ENCODE assay signal across 25 cellular contexts in genomic region chr2:88885679-88886402, GRCh38.
DNase-seq lines count a peak whose midpoint lies in the region; ATAC-seq, FAIRE-seq and TF ChIP-seq lines count a peak whose summit lies in the region.
"Had no signal": no experiment of that assay in that cellular context is flagged by ENCODE, and none has a peak within 500 bp of the region (broad histone marks: within the 10 kb centered on the region; RNA-seq: fewer than 3 reads in every experiment).

No MANE protein-coding gene starts in this region.

- H4K91ac ChIP-seq in H1 (replicated peaks; ENCODE audit: insufficient read length, low read length) = no peak overlapping the region

- H4K8ac ChIP-seq in H1 (ENCODE audit: extremely low read depth, insufficient read depth, low read length) = no peak overlapping the region

- H3K23me2 ChIP-seq in H1 (ENCODE audit: low read depth, low read length) = no peaks in the 10 kb centered on the region

- peak overlapping the region; percentile 43 for H3K4me3 ChIP-seq in GM12865 (ENCODE audit: low read depth, low read length)
- no peak overlapping the region for H3K4me3 ChIP-seq in H1 (ENCODE audit: extremely low read depth in 1 of 4, insufficient read depth in 2 of 4, low read depth in 3 of 4, low read length in 4 of 4)
- H3K4me3 ChIP-seq: upper lobe of right lung had no signal

- no peaks in the 10 kb centered on the region for H4K20me1 ChIP-seq in H1 (replicated peaks in 1 of 2; ENCODE audit: control insufficient read depth in 1 of 2, insufficient read depth in 2 of 2, low read length in 2 of 2)

- H3K23ac ChIP-seq in H1 (ENCODE audit: insufficient read length) = no peak overlapping the region

- H2BK120ac ChIP-seq in H1 (replicated peaks; ENCODE audit: low read depth, low read length) = no peak overlapping the region

- ATAC-seq in GM19372 (IDR thresholded peaks at IDR 0.05; ENCODE audit: low read depth, unreplicated experiment) (peak; percentile 66), HG03457 (IDR thresholded peaks at IDR 0.05; ENCODE audit: unreplicated experiment) (peak; percentile 54), GM19328 (IDR thresholded peaks at IDR 0.05; ENCODE audit: unreplicated experiment) (no peak), foreskin keratinocyte (no peak)
- ATAC-seq: activated CD8-positive, alpha-beta T cell treated with anti-CD3 and anti-CD28 coated beads for 36 hours; activated T-cell treated with anti-CD3 and anti-CD28 coated beads, Interleukin-2, amount 50 U/mL, for 72 hours; natural killer cell; T-helper 17 cell; upper lobe of right lung had no signal

- H3K27ac ChIP-seq in H1 (ENCODE audit: low read depth, low read length) (no peak overlapping the region), foreskin keratinocyte (no peak overlapping the region)
- H3K27ac ChIP-seq: upper lobe of right lung, WERI-Rb-1 had no signal

- no peaks in the 10 kb centered on the region for H3K79me1 ChIP-seq in H1 (ENCODE audit: low read depth, low read length)

- no peaks in the 10 kb centered on the region for H3K79me2 ChIP-seq in H1 (ENCODE audit: control insufficient read depth in 1 of 2, insufficient read depth in 2 of 2, low read length in 2 of 2)

- no peak overlapping the region for H2AK5ac ChIP-seq in H1 (ENCODE audit: low read depth, low read length)

- peaks cover 0 to 3% (median 0%) of the 10 kb centered on the region in 4 experiments; a peak in 2 of 7 replicates for H3K4me1 ChIP-seq in H1 (replicated peaks in 1 of 4; ENCODE audit: control insufficient read depth in 3 of 4, insufficient read depth in 4 of 4, low read length in 3 of 4)
- H3K4me1 ChIP-seq in foreskin keratinocyte = no peaks in the 10 kb centered on the region
- H3K4me1 ChIP-seq: upper lobe of right lung had no signal

- no peak for TF ChIP-seq EP300 in H1 (IDR thresholded peaks at IDR 0.05; ENCODE audit: borderline replicate concordance in 1 of 2, low read depth in 2 of 2, low read length in 2 of 2)

- no peaks in the 10 kb centered on the region for H3K9me3 ChIP-seq in H1 (ENCODE audit: insufficient read depth in 2 of 2, low read depth in 1 of 2, low read length in 1 of 2)
- H3K9me3 ChIP-seq: upper lobe of right lung had no signal

- H3K9ac ChIP-seq in H1 (replicated peaks in 1 of 4; ENCODE audit: extremely low read depth in 1 of 4, low read depth in 3 of 4, low read length in 3 of 4) = no peak overlapping the region

- no peak overlapping the region for H3K18ac ChIP-seq in H1 (ENCODE audit: extremely low read depth, low read length)

- no peak overlapping the region for H3K56ac ChIP-seq in H1 (replicated peaks; ENCODE audit: insufficient read length, low read depth, low read length)

- H2BK15ac ChIP-seq in H1 (ENCODE audit: low read length) = no peak overlapping the region

- no peak overlapping the region for H3K14ac ChIP-seq in H1 (ENCODE audit: insufficient read length)

- TF ChIP-seq CTCF in GM12865 (IDR thresholded peaks at IDR 0.05; ENCODE audit: insufficient read depth, low read depth, low read length, missing control alignments) = no peak
- TF ChIP-seq CTCF in H1 (IDR thresholded peaks at IDR 0.05; ENCODE audit: control extremely low read depth in 1 of 3, insufficient read depth in 1 of 3, low read depth in 1 of 3, low read length in 3 of 3) = no peak
- no peak for TF ChIP-seq CTCF in foreskin keratinocyte (conservative IDR thresholded peaks at IDR 0.05)

- no peak for TF ChIP-seq RAD21 in H1 (IDR thresholded peaks at IDR 0.05 in 1 of 2, conservative IDR thresholded peaks at IDR 0.05 in 1 of 2; ENCODE audit: low read depth in 2 of 2, low read length in 2 of 2)

- no peak overlapping the region for H2BK12ac ChIP-seq in H1 (ENCODE audit: low read depth, low read length)

- no peaks in the 10 kb centered on the region for H3K36me3 ChIP-seq in H1 (ENCODE audit: control insufficient read depth in 2 of 4, insufficient read depth in 4 of 4, low read length in 3 of 4)
- H3K36me3 ChIP-seq: upper lobe of right lung, WERI-Rb-1 had no signal

- no peak overlapping the region for H4K5ac ChIP-seq in H1 (ENCODE audit: insufficient read length, low read depth, low read length)

- 89% methylated on average over 11 of the region's 11 CpGs; no CpG with 5 or more reads in 1 of the 2 experiments for WGBS in H1 (ENCODE audit: extremely low coverage in 1 of 2, insufficient coverage in 1 of 2, insufficient read length in 1 of 2, insufficient replicate concordance in 2 of 2, low coverage in 1 of 2, low lambda C conversion rate in 2 of 2, missing lambda C conversion rate in 1 of 2), 2 experiments

- no peak for TF ChIP-seq POLR2A in H1 (IDR thresholded peaks at IDR 0.05; ENCODE audit: control extremely low read depth in 1 of 2, low read depth in 2 of 2, low read length in 2 of 2)

- H3K4ac ChIP-seq in H1 (replicated peaks; ENCODE audit: insufficient read length, low read depth, low read length) = no peak overlapping the region

- FAIRE-seq in H1 (lab: Jason Lieb, UNC) = no peak

- CTCF ChIA-PET in H1 (lab: Charles Lee; ENCODE audit: partially characterized antibody) = interaction anchor here (1.0 kb wide), 1 partner anchor 24 kb away, joined by 3 read pairs; no protein-coding TSS in a partner anchor

- peak; percentile 41 for DNase-seq in GM12865 (ENCODE audit: low read depth)
- no peak for DNase-seq in H1 (ENCODE audit: low read depth in 1 of 2, low spot score in 2 of 2)
- no peak for DNase-seq in activated gamma-delta T cell treated with Interleukin-2 at 50 U/mL for 16 hours
- DNase-seq in globus pallidus (ENCODE audit: low spot score) = no peak
- DNase-seq in foreskin keratinocyte = no peak
- DNase-seq: activated CD8-positive, alpha-beta T cell treated with anti-CD3 and anti-CD28 coated beads for 36 hours; activated naive CD8-positive, alpha-beta T cell treated with anti-CD3 and anti-CD28 coated beads, Interleukin-2, amount 10 ng/mL, durations not matched to agents 7 days and 5 days; activated T-cell treated with anti-CD3 and anti-CD28 coated beads, Interleukin-2, amount 50 U/mL, for 72 hours; CD8-positive, alpha-beta memory T cell; cortex of kidney; DMS79; HCEC 1CT; kidney glomerular epithelial cell; mesenchymal stem cell; natural killer cell; NCI-H146; posterior cingulate gyrus; Right ventricle myocardium superior; stimulated activated CD4-positive, alpha-beta T cell treated with anti-CD3 and anti-CD28 coated beads, Interleukin-2, amount 100 ng/mL, for 24 hours; T-helper 17 cell; upper lobe of right lung; WERI-Rb-1 had no signal

- peak overlapping the region; percentile 66; the same call in 1 of the 2 replicates for H2AFZ ChIP-seq in H1 (ENCODE audit: low read length)

- H3K27me3 ChIP-seq in H1 (replicated peaks in 1 of 4; ENCODE audit: control insufficient read depth in 3 of 4, extremely low read depth in 1 of 4, insufficient read depth in 3 of 4, low read length in 3 of 4) = peaks cover 0 to 1% (median 0%) of the 10 kb centered on the region in 4 experiments; a peak in 1 of 7 replicates
- H3K27me3 ChIP-seq in foreskin keratinocyte = peaks cover 8% of the 10 kb centered on the region
- H3K27me3 ChIP-seq: upper lobe of right lung had no signal

- H2BK20ac ChIP-seq in H1 (ENCODE audit: low read length) = no peak overlapping the region

- POLR2A ChIA-PET in H1 (lab: Charles Lee; ENCODE audit: partially characterized antibody) = no interaction called here

- H3K4me2 ChIP-seq in H1 (ENCODE audit: insufficient read depth in 1 of 2, low read depth in 2 of 2, low read length in 2 of 2) = no peak overlapping the region

- H2BK5ac ChIP-seq in H1 (ENCODE audit: low read depth, low read length) = no peak overlapping the region

TF ChIP-seq in H1, 55 proteins besides CTCF, POLR2A, EP300 and RAD21 (continues in another document):
- TF ChIP-seq GTF2F1 (IDR thresholded peaks at IDR 0.05; ENCODE audit: borderline replicate concordance, low read depth, low read length) (no peak), SRF (IDR thresholded peaks at IDR 0.05; ENCODE audit: low read depth, low read length) (no peak), EGR1 (IDR thresholded peaks at IDR 0.05; ENCODE audit: borderline replicate concordance, low read depth, low read length) (no peak), KDM4A (IDR thresholded peaks at IDR 0.05; ENCODE audit: low read depth, low read length, severe bottlenecking) (no peak), SP4 (IDR thresholded peaks at IDR 0.05; ENCODE audit: low read length) (no peak), CHD2 (IDR thresholded peaks at IDR 0.05; ENCODE audit: low read length) (no peak), HDAC6 (IDR thresholded peaks at IDR 0.05; ENCODE audit: low read depth, low read length) (no peak), KDM5A (IDR thresholded peaks at IDR 0.05; ENCODE audit: low read length) (no peak), SAP30 (IDR thresholded peaks at IDR 0.05; ENCODE audit: insufficient read depth, insufficient replicate concordance, low read length) (no peak), CBX5 (IDR thresholded peaks at IDR 0.05; ENCODE audit: low read depth, low read length) (no peak), SP1 (IDR thresholded peaks at IDR 0.05; ENCODE audit: low read depth, low read length) (no peak), SIN3A (conservative IDR thresholded peaks at IDR 0.05 in 1 of 2, IDR thresholded peaks at IDR 0.05 in 1 of 2; ENCODE audit: low read depth in 1 of 2, low read length in 2 of 2) (no peak), JUN (IDR thresholded peaks at IDR 0.05; ENCODE audit: low read depth, low read length) (no peak), BCL11A (IDR thresholded peaks at IDR 0.05; ENCODE audit: low read depth in 2 of 2, low read length in 2 of 2) (no peak), CEBPB (IDR thresholded peaks at IDR 0.05; ENCODE audit: low read depth, low read length) (no peak)

Comparison
In these comparisons a context has a peak if more than half of its experiments do, and no peak if none do; other contexts are left out.
1. ATAC-seq: peak in GM19372 (single experiment) and HG03457 (single experiment); none in GM19328 (single experiment) and foreskin keratinocyte (single experiment).